In genomic region chr2:238306680-238306998, GRCh38 we compare ENCODE assay signal across 21 cellular contexts.
"Had no signal": no experiment of that assay in that cellular context is flagged by ENCODE, and none has a peak within 500 bp of the region (broad histone marks: within the 10 kb centered on the region; RNA-seq: fewer than 3 reads in every experiment).

No MANE protein-coding gene starts in this region.

- H3K27ac ChIP-seq: cardiac muscle cell, esophagus squamous epithelium, tibial artery, vagina had no signal

- H3K4me3 ChIP-seq: cardiac muscle cell, esophagus squamous epithelium, lung, tibial artery, vagina had no signal

- DNase-seq: activated CD4-positive, alpha-beta memory T cell treated with anti-CD3 and anti-CD28 coated beads, Interleukin-2, amount 10 ng/mL, durations not matched to agents 7 days and 5 days; activated CD4-positive, alpha-beta T cell treated with anti-CD3 and anti-CD28 coated beads for 48 hours; activated CD8-positive, alpha-beta memory T cell treated with anti-CD3 and anti-CD28 coated beads, Interleukin-2, amount 10 ng/mL, durations not matched to agents 7 days and 5 days; activated naive CD4-positive, alpha-beta T cell; activated naive CD8-positive, alpha-beta T cell treated with anti-CD3 and anti-CD28 coated beads, Interleukin-2, amount 10 ng/mL, durations not matched to agents 7 days and 5 days; amygdala; effector memory CD8-positive, alpha-beta T cell; esophagus squamous epithelium; left cardiac atrium; retina; stimulated activated naive CD8-positive, alpha-beta T cell treated with anti-CD3 and anti-CD28 coated beads, Interleukin-15, Interleukin-2, amounts not matched to agents 100 U/mL and 50 U/mL, for 24 hours; substantia nigra; T-helper 17 cell; tibial artery had no signal

- ATAC-seq: activated CD8-positive, alpha-beta memory T cell treated with anti-CD3 and anti-CD28 coated beads, Interleukin-2, amount 10 ng/mL, durations not matched to agents 7 days and 5 days; activated T-helper 17 cell treated with anti-CD3 and anti-CD28 coated beads, Interleukin-2, amount 50 U/mL, for 72 hours; effector memory CD8-positive, alpha-beta T cell; natural killer cell treated with Interleukin-12 subunit alpha and Interleukin-12 subunit beta and Interleukin-15 and Interleukin-18, amount 100 ng/mL, for 72 hours; stimulated activated naive CD8-positive, alpha-beta T cell treated with anti-CD3 and anti-CD28 coated beads, Interleukin-15, Interleukin-2, amounts not matched to agents 100 U/mL and 50 U/mL, for 24 hours; T-helper 17 cell; WTC11 had no signal

- H3K9me3 ChIP-seq: esophagus squamous epithelium, tibial artery, vagina had no signal

- H3K4me1 ChIP-seq: esophagus squamous epithelium, tibial artery, vagina had no signal

- H3K36me3 ChIP-seq: cardiac muscle cell, esophagus squamous epithelium, tibial artery, vagina had no signal

- FAIRE-seq: TTC549 had no signal

- H3K27me3 ChIP-seq: cardiac muscle cell, esophagus squamous epithelium, vagina had no signal
